ENCODE assay signal across 29 cellular contexts in genomic region chr2:198706683-198707082, GRCh38.
"Had no signal": no experiment of that assay in that cellular context is flagged by ENCODE, and none has a peak within 500 bp of the region (broad histone marks: within the 10 kb centered on the region; RNA-seq: fewer than 3 reads in every experiment).

No MANE protein-coding gene starts in this region.

- DNase-seq: activated B cell treated with CpG ODN at 0.5 μM for 24 hours; activated CD4-positive, alpha-beta T cell treated with anti-CD3 and anti-CD28 coated beads for 48 hours; activated CD4-positive, alpha-beta T cell treated with anti-CD3 and anti-CD28 coated beads, Interleukin-2, amount 50 U/mL, for 1 hour; activated CD4-positive, alpha-beta T cell treated with anti-CD3 and anti-CD28 coated beads, Interleukin-2, amount 50 U/mL, for 48 hours; activated CD8-positive, alpha-beta memory T cell treated with anti-CD3 and anti-CD28 coated beads for 24 hours; activated CD8-positive, alpha-beta T cell treated with anti-CD3 and anti-CD28 coated beads for 36 hours; activated effector memory CD4-positive, alpha-beta T cell treated with Interleukin-2 at 50 U/mL for 16 hours; activated gamma-delta T cell treated with Interleukin-2 at 50 U/mL for 16 hours; activated naive CD4-positive, alpha-beta T cell treated with anti-CD3 and anti-CD28 coated beads, Interleukin-2, amount 50 U/mL, for 16 hours; activated naive CD4-positive, alpha-beta T cell treated with Interleukin-2 at 50 U/mL for 16 hours; activated T-cell treated with anti-CD3 and anti-CD28 coated beads, Interleukin-2, amount 50 U/mL, for 4 hours; amniotic stem cell; anterior cingulate cortex; brain microvascular endothelial cell; cortex of kidney; dermis blood vessel endothelial cell; effector CD4-positive, alpha-beta T cell; effector memory CD8-positive, alpha-beta T cell; erythroblast; gastrocnemius medialis; glutamatergic neuron; T-helper 1 cell; T-helper 17 cell; T1000; WERI-Rb-1 had no signal

- H3K27ac ChIP-seq: brain microvascular endothelial cell, esophagus muscularis mucosa, foreskin keratinocyte, gastrocnemius medialis, WERI-Rb-1 had no signal

- H3K27me3 ChIP-seq: brain microvascular endothelial cell, esophagus muscularis mucosa, foreskin keratinocyte, gastrocnemius medialis had no signal

- H3K36me3 ChIP-seq: brain microvascular endothelial cell, esophagus muscularis mucosa, gastrocnemius medialis, WERI-Rb-1 had no signal

- H3K4me3 ChIP-seq: esophagus muscularis mucosa, gastrocnemius medialis had no signal

- ATAC-seq: activated CD4-positive, CD25-positive, alpha-beta regulatory T cell treated with anti-CD3 and anti-CD28 coated beads, Interleukin-2, amount 50 U/mL, for 24 hours; activated CD8-positive, alpha-beta T cell treated with anti-CD3 and anti-CD28 coated beads for 36 hours; activated T-cell treated with anti-CD3 and anti-CD28 coated beads, Interleukin-2, amount 50 U/mL, for 4 hours; activated T-helper 17 cell treated with anti-CD3 and anti-CD28 coated beads, Interleukin-2, amount 50 U/mL, for 72 hours; effector memory CD8-positive, alpha-beta T cell; foreskin keratinocyte; gastrocnemius medialis; T-helper 17 cell had no signal

- H3K9me3 ChIP-seq: esophagus muscularis mucosa, gastrocnemius medialis had no signal

- H3K4me1 ChIP-seq: esophagus muscularis mucosa, foreskin keratinocyte, gastrocnemius medialis had no signal
